ENCODE assay signal across 8 cellular contexts in genomic region chr6:87237804-87238203, GRCh38.
DNase-seq lines count a peak whose midpoint lies in the region; ATAC-seq and TF ChIP-seq lines count a peak whose summit lies in the region.

No MANE protein-coding gene starts in this region.

- ATAC-seq in esophagus mucosa (no peak), GM19455 (IDR thresholded peaks at IDR 0.05; ENCODE audit: unreplicated experiment) (no peak)

- H3K27me3 Mint-ChIP-seq in mesothelial cell of epicardium (ENCODE audit: low read depth): no peaks in the 10 kb centered on the region
- H3K27me3 Mint-ChIP-seq in activated CD4-positive, alpha-beta T cell treated with anti-CD3 and anti-CD28 coated beads, Interleukin-2, amount 10 ng/mL, durations not matched to agents 7 days and 5 days: no peaks in the 10 kb centered on the region

- peak; percentile 1 to 44 for DNase-seq in NOMO-1 (lab: John Stamatoyannopoulos, UW; ENCODE audit: unreplicated experiment in 2 of 2)
- DNase-seq in NOMO-1 treated with dmso at 0.1 percent for 144 hours (lab: John Stamatoyannopoulos, UW; ENCODE audit: unreplicated experiment): no peak
- peak; percentile 6 for DNase-seq in NCI-H1694 (lab: John Stamatoyannopoulos, UW)
- DNase-seq in central memory CD4-positive, alpha-beta T cell: peak; percentile 3
- no peak for DNase-seq in mesothelial cell of epicardium (ENCODE audit: low spot score in 2 of 2, unreplicated experiment in 2 of 2)
- no peak for DNase-seq in activated CD4-positive, alpha-beta T cell treated with anti-CD3 and anti-CD28 coated beads, Interleukin-2, amount 10 ng/mL, durations not matched to agents 7 days and 5 days

- TF ChIP-seq CTCF in mesothelial cell of epicardium (IDR thresholded peaks at IDR 0.05; ENCODE audit: unreplicated experiment): peak; percentile 44

- H3K36me3 Mint-ChIP-seq in mesothelial cell of epicardium: peaks cover 36% of the 10 kb centered on the region
- H3K36me3 Mint-ChIP-seq in activated CD4-positive, alpha-beta T cell treated with anti-CD3 and anti-CD28 coated beads, Interleukin-2, amount 10 ng/mL, durations not matched to agents 7 days and 5 days (ENCODE audit: low read depth): peaks cover 17% of the 10 kb centered on the region

- H3K27ac Mint-ChIP-seq in mesothelial cell of epicardium: no peak overlapping the region
- H3K27ac Mint-ChIP-seq in activated CD4-positive, alpha-beta T cell treated with anti-CD3 and anti-CD28 coated beads, Interleukin-2, amount 10 ng/mL, durations not matched to agents 7 days and 5 days: no peak overlapping the region

- H3K4me3 Mint-ChIP-seq in mesothelial cell of epicardium: no peak overlapping the region
- H3K4me3 Mint-ChIP-seq in activated CD4-positive, alpha-beta T cell treated with anti-CD3 and anti-CD28 coated beads, Interleukin-2, amount 10 ng/mL, durations not matched to agents 7 days and 5 days: no peak overlapping the region

- POLR2A ChIA-PET in activated CD4-positive, alpha-beta T cell treated with anti-CD3 and anti-CD28 coated beads, Interleukin-2, amount 10 ng/mL, durations not matched to agents 7 days and 5 days (lab: Charles Lee): no interaction called here

- CTCF ChIA-PET in activated CD4-positive, alpha-beta T cell treated with anti-CD3 and anti-CD28 coated beads, Interleukin-2, amount 10 ng/mL, durations not matched to agents 7 days and 5 days (lab: Charles Lee): interaction anchor here (0.6 kb wide), 1 partner anchor 25 kb away, joined by 3 read pairs; no protein-coding TSS in a partner anchor

- H3K4me1 Mint-ChIP-seq in mesothelial cell of epicardium: no peaks in the 10 kb centered on the region
- peaks cover 1% of the 10 kb centered on the region for H3K4me1 Mint-ChIP-seq in activated CD4-positive, alpha-beta T cell treated with anti-CD3 and anti-CD28 coated beads, Interleukin-2, amount 10 ng/mL, durations not matched to agents 7 days and 5 days

- peaks cover 4% of the 10 kb centered on the region for H3K9me3 Mint-ChIP-seq in mesothelial cell of epicardium
- no peaks in the 10 kb centered on the region for H3K9me3 Mint-ChIP-seq in activated CD4-positive, alpha-beta T cell treated with anti-CD3 and anti-CD28 coated beads, Interleukin-2, amount 10 ng/mL, durations not matched to agents 7 days and 5 days

Comparison
In these comparisons a context has a peak if more than half of its experiments do, and no peak if none do; other contexts are left out.
1. DNase-seq: peak in NOMO-1 (2 of 2), NCI-H1694 (single experiment) and central memory CD4-positive, alpha-beta T cell (single experiment); none in NOMO-1 treated with dmso at 0.1 percent for 144 hours (single experiment), mesothelial cell of epicardium (0 of 2) and activated CD4-positive, alpha-beta T cell treated with anti-CD3 and anti-CD28 coated beads, Interleukin-2, amount 10 ng/mL, durations not matched to agents 7 days and 5 days (single experiment).